In genomic region chr17:12342609-12343248, GRCh38 we compare ENCODE assay signal across 10 cellular contexts.
DNase-seq lines count a peak whose midpoint lies in the region; ATAC-seq and TF ChIP-seq lines count a peak whose summit lies in the region.
"Had no signal": no experiment of that assay in that cellular context is flagged by ENCODE, and none has a peak within 500 bp of the region (broad histone marks: within the 10 kb centered on the region; RNA-seq: fewer than 3 reads in every experiment).

No MANE protein-coding gene starts in this region.

- H3K36me3 Mint-ChIP-seq in activated CD4-positive, alpha-beta T cell treated with anti-CD3 and anti-CD28 coated beads for 36 hours (ENCODE audit: low read depth): no peaks in the 10 kb centered on the region
- H3K36me3 Mint-ChIP-seq: CD8-positive, alpha-beta T cell had no signal

- CTCF ChIA-PET in activated CD4-positive, alpha-beta T cell treated with anti-CD3 and anti-CD28 coated beads for 36 hours (lab: Charles Lee): no interaction called here

- H3K9me3 Mint-ChIP-seq in activated CD4-positive, alpha-beta T cell treated with anti-CD3 and anti-CD28 coated beads for 36 hours (ENCODE audit: low read depth): peaks cover 11% of the 10 kb centered on the region

- no peaks in the 10 kb centered on the region for H3K9me3 ChIP-seq in sigmoid colon

- no peaks in the 10 kb centered on the region for H3K4me1 Mint-ChIP-seq in activated CD4-positive, alpha-beta T cell treated with anti-CD3 and anti-CD28 coated beads for 36 hours

- no peak for TF ChIP-seq EP300 in sigmoid colon (IDR thresholded peaks at IDR 0.05)

- no peak for TF ChIP-seq POLR2A in sigmoid colon (IDR thresholded peaks at IDR 0.05)

- DNase-seq in activated CD4-positive, alpha-beta T cell treated with anti-CD3 and anti-CD28 coated beads for 36 hours: peak; percentile 32
- DNase-seq in activated CD4-positive, alpha-beta T cell treated with anti-CD3 and anti-CD28 coated beads for 4 hours: no peak
- DNase-seq in HK-2 (ENCODE audit: unreplicated experiment) (peak; percentile 1), choroid plexus epithelial cell (ENCODE audit: low read depth) (peak; percentile 45), sigmoid colon (no peak), NCI-H1092 (lab: John Stamatoyannopoulos, UW) (no peak)
- no peak for DNase-seq in activated T-cell treated with anti-CD3 and anti-CD28 coated beads, Interleukin-2, amount 50 U/mL, for 1 hour
- DNase-seq: CD8-positive, alpha-beta T cell; cortex of kidney had no signal

- WGBS in sigmoid colon, 2 donors: 59 to 62% methylated on average over 7 of the region's 7 CpGs

- H3K4me3 ChIP-seq in choroid plexus epithelial cell (ENCODE audit: low read depth, low read length) (no peak overlapping the region), sigmoid colon (no peak overlapping the region)

- H3K4me1 ChIP-seq in sigmoid colon: peaks cover 0 to 20% (median 13%) of the 10 kb centered on the region in 4 donors

- no peaks in the 10 kb centered on the region for H3K36me3 ChIP-seq in sigmoid colon

- no peak overlapping the region for H3K27ac Mint-ChIP-seq in activated CD4-positive, alpha-beta T cell treated with anti-CD3 and anti-CD28 coated beads for 36 hours
- H3K27ac Mint-ChIP-seq: CD8-positive, alpha-beta T cell had no signal

- intact Hi-C loops in activated CD4-positive, alpha-beta T cell treated with anti-CD3 and anti-CD28 coated beads for 36 hours (cut with DNase I, micrococcal nuclease): loop anchor here in 1 of 2 experiments (10.0 kb wide), 1 partner anchor 662 kb away; no protein-coding TSS in a partner anchor
- intact Hi-C loops in sigmoid colon (cut with DNase I): loop anchor here (5.0 kb wide), 1 partner anchor 85 kb away; no protein-coding TSS in a partner anchor

- no peaks in the 10 kb centered on the region for H3K27me3 ChIP-seq in sigmoid colon

- H3K4me3 Mint-ChIP-seq in activated CD4-positive, alpha-beta T cell treated with anti-CD3 and anti-CD28 coated beads for 36 hours: no peak overlapping the region
- H3K4me3 Mint-ChIP-seq: CD8-positive, alpha-beta T cell had no signal

- TF ChIP-seq CTCF in choroid plexus epithelial cell (conservative IDR thresholded peaks at IDR 0.05; ENCODE audit: low read depth, low read length): peak; percentile 73
- peak in 1 of 4 experiments; percentile 27 for TF ChIP-seq CTCF in sigmoid colon (IDR thresholded peaks at IDR 0.05)

- no peak for ATAC-seq in activated CD4-positive, alpha-beta T cell treated with anti-CD3 and anti-CD28 coated beads for 36 hours
- no peak for ATAC-seq in GM18907 (IDR thresholded peaks at IDR 0.05; ENCODE audit: unreplicated experiment)
- ATAC-seq: CD8-positive, alpha-beta T cell had no signal

- peak overlapping the region in 3 of 4 donors; percentile 0 to 53 (median 49) for H3K27ac ChIP-seq in sigmoid colon

- POLR2A ChIA-PET in activated CD4-positive, alpha-beta T cell treated with anti-CD3 and anti-CD28 coated beads for 36 hours (lab: Charles Lee): no interaction called here

- H3K27me3 Mint-ChIP-seq in activated CD4-positive, alpha-beta T cell treated with anti-CD3 and anti-CD28 coated beads for 36 hours: no peaks in the 10 kb centered on the region

Comparison
In these comparisons a context has a peak if more than half of its experiments do, and no peak if none do; other contexts are left out.
1. DNase-seq: peak in activated CD4-positive, alpha-beta T cell treated with anti-CD3 and anti-CD28 coated beads for 36 hours (single experiment), HK-2 (single experiment) and choroid plexus epithelial cell (single experiment); none in activated CD4-positive, alpha-beta T cell treated with anti-CD3 and anti-CD28 coated beads for 4 hours (0 of 2), sigmoid colon (single experiment), NCI-H1092 (single experiment) and activated T-cell treated with anti-CD3 and anti-CD28 coated beads, Interleukin-2, amount 50 U/mL, for 1 hour (single experiment).